In the genomic region with DNA sequence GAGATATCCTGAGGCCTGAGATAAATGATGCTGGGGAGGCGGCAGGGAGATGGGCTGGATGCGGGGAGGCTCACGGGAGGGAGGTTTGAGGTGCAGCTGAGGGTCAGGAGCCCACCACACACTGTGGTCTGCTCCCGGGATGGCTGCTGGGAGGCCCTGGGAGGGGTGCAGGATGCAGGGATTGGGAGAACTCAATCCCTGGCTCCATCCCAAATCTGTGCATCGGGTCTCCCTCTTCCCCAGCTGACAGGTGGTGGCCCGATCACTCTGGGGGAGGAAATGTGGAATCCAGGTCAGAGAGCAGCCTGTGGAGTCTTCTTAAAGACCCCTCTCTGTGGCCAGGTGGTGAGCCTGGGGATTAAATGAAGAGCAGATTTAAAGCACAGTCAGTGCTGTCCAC, we compare ENCODE assay signal across 21 cellular contexts. TPM values are rescaled to one million over a fixed set of nuclear protein-coding genes. Genes with fewer than 3 reads are reported as not detected.
DNase-seq lines count a peak whose midpoint lies in the region; ATAC-seq and TF ChIP-seq lines count a peak whose summit lies in the region.
"Had no signal": no experiment of that assay in that cellular context is flagged by ENCODE, and none has a peak within 500 bp of the region (broad histone marks: within the 10 kb centered on the region; RNA-seq: fewer than 3 reads in every experiment).

No MANE protein-coding gene starts in this region.

- WGBS in testis, 2 donors, result 65 to 72% methylated on average over 6 of the region's 6 CpGs

- H3K9me3 ChIP-seq in Loucy (ENCODE audit: insufficient read depth, low read depth, low read length) (no peaks in the 10 kb centered on the region), T-helper 17 cell (ENCODE audit: control insufficient read depth, low read length, poor library complexity, severe bottlenecking) (no peaks in the 10 kb centered on the region), testis (no peaks in the 10 kb centered on the region)

- peaks cover 5% of the 10 kb centered on the region for H3F3A ChIP-seq in Loucy (ENCODE audit: low read depth)

- H3K36me3 ChIP-seq in Loucy (ENCODE audit: insufficient read depth, low read length), result peaks cover 23% of the 10 kb centered on the region; the same call in 1 of the 2 replicates
- no peaks in the 10 kb centered on the region for H3K36me3 ChIP-seq in testis (ENCODE audit: low read depth, missing control alignments)

- peak overlapping the region; percentile 75 for H3K9ac ChIP-seq in Loucy (ENCODE audit: low read depth, low read length, poor library complexity, severe bottlenecking)

- no peak for TF ChIP-seq POLR2A in testis (IDR thresholded peaks at IDR 0.05)

- H3K4me1 ChIP-seq in Loucy (ENCODE audit: insufficient read depth, low read length, poor library complexity, severe bottlenecking) (peaks cover 64% of the 10 kb centered on the region), testis (peaks cover 26% of the 10 kb centered on the region)

- H3K4me3 ChIP-seq in Loucy (ENCODE audit: low read length, poor library complexity, severe bottlenecking), result peak overlapping the region; percentile 68
- no peak overlapping the region for H3K4me3 ChIP-seq in testis
- H3K4me3 ChIP-seq: cardiac muscle cell, hepatocyte, PC-9 had no signal

- no peak overlapping the region for H3K27ac Mint-ChIP-seq in T-helper 17 cell
- H3K27ac Mint-ChIP-seq: B cell had no signal

- H3K4me1 Mint-ChIP-seq in T-helper 17 cell, result no peaks in the 10 kb centered on the region

- H3K27ac ChIP-seq in testis, result peak overlapping the region; percentile 65 to 83
- H3K27ac ChIP-seq: cardiac muscle cell, hepatocyte, PC-9 had no signal

- no peak for TF ChIP-seq CTCF in Loucy (conservative IDR thresholded peaks at IDR 0.05; ENCODE audit: low read length)
- no peak for TF ChIP-seq CTCF in testis (IDR thresholded peaks at IDR 0.05)

- intact Hi-C loops in testis (cut with DNase I; ENCODE audit: low total_unique reads), result no loop called here

- H2AFZ ChIP-seq in Loucy (ENCODE audit: low read length), result no peak overlapping the region
- H2AFZ ChIP-seq: hepatocyte, PC-9 had no signal

- H3K79me2 ChIP-seq in Loucy (ENCODE audit: insufficient read depth, low read length), result 0 out of 2 replicates have a peak, but pooled peaks cover 4% of the 10 kb centered on the region
- H3K79me2 ChIP-seq: hepatocyte had no signal

- no peaks in the 10 kb centered on the region for H3K27me3 Mint-ChIP-seq in T-helper 17 cell
- H3K27me3 Mint-ChIP-seq: B cell had no signal

- no peaks in the 10 kb centered on the region for H3K9me2 ChIP-seq in Loucy (replicated peaks; ENCODE audit: low read depth, low read length)

- no peaks in the 10 kb centered on the region for H4K20me1 ChIP-seq in Loucy (ENCODE audit: insufficient read depth, low read length, poor library complexity, severe bottlenecking)

- ATAC-seq in T-helper 17 cell (no peak), GM21423 (IDR thresholded peaks at IDR 0.05; ENCODE audit: unreplicated experiment) (no peak)

- peaks cover 12% of the 10 kb centered on the region for H3K36me3 Mint-ChIP-seq in T-helper 17 cell (ENCODE audit: low read depth)

- no peaks in the 10 kb centered on the region for H3K27me3 ChIP-seq in Loucy (ENCODE audit: insufficient read depth, low read length, poor library complexity, severe bottlenecking)
- H3K27me3 ChIP-seq in testis, result no peaks in the 10 kb centered on the region
- H3K27me3 ChIP-seq: cardiac muscle cell, hepatocyte had no signal

- peak overlapping the region; percentile 93 for H3K4me2 ChIP-seq in Loucy (ENCODE audit: low read depth, low read length, poor library complexity, severe bottlenecking)
- H3K4me2 ChIP-seq: hepatocyte, PC-9 had no signal

- no peak for DNase-seq in T-helper 17 cell
- DNase-seq in left kidney (ENCODE audit: low read depth, low spot score), result peak; percentile 30
- no peak for DNase-seq in testis
- DNase-seq in activated T-cell treated with anti-CD3 and anti-CD28 coated beads, Interleukin-2, amount 50 U/mL, for 1 hour, result no peak
- no peak for DNase-seq in NCI-H748 (lab: John Stamatoyannopoulos, UW; ENCODE audit: unreplicated experiment)
- DNase-seq: activated CD4-positive, alpha-beta T cell treated with anti-CD3 and anti-CD28 coated beads, Interleukin-2, amount 50 U/mL, for 1 hour; activated T-cell treated with anti-CD3 and anti-CD28 coated beads, Interleukin-2, amount 50 U/mL, for 48 hours; DMS153; GOT3; IMR-90; kidney; NCI-H1930; NCI-H510A treated with DMSO at 0.1 percent for 48 hours; PC-9; stimulated activated CD4-positive, alpha-beta T cell treated with anti-CD3 and anti-CD28 coated beads, Interleukin-2, amount 100 ng/mL, for 48 hours had no signal

- peak overlapping the region; percentile 33 for H3K4me3 Mint-ChIP-seq in T-helper 17 cell
- H3K4me3 Mint-ChIP-seq: B cell, mesothelial cell of epicardium had no signal

RNA-seq across cellular contexts. Expression of a gene that starts 12.0 kb away (rescaled TPM):
- total RNA-seq in T-helper 17 cell (10 to 100 TPM; 45.8 to 49.9 TPM), testis (100 to 1,000 TPM in 1 of 2 donors, 10 to 100 TPM in 1; 69.1 to 103 TPM)
- polyA plus RNA-seq in testis (ENCODE audit: insufficient read depth, low read depth, low replicate concordance), result 95.1 TPM

RNA-seq across cellular contexts. Expression of a gene that starts 40.7 kb away (rescaled TPM):
- total RNA-seq in T-helper 17 cell (10 to 100 TPM; 53.5 to 56.9 TPM), testis (10 to 100 TPM; 51.2 to 62.3 TPM)
- 32.3 TPM for polyA plus RNA-seq in testis (ENCODE audit: insufficient read depth, low read depth, low replicate concordance)
